8 cellular contexts compared by ENCODE assay signal in genomic region chrX:136711147-136711546, GRCh38.
DNase-seq lines count a peak whose midpoint lies in the region; ATAC-seq, FAIRE-seq and TF ChIP-seq lines count a peak whose summit lies in the region.

No MANE protein-coding gene starts in this region.

- H3K9me2 ChIP-seq in GM23248 (ENCODE audit: insufficient read depth) = no peaks in the 10 kb centered on the region

- TF ChIP-seq EP300 in suprapubic skin (IDR thresholded peaks at IDR 0.05) = no peak

- no peak overlapping the region for H3K4me3 Mint-ChIP-seq in neural crest cell

- no peak for TF ChIP-seq POLR2A in endothelial cell of umbilical vein (IDR thresholded peaks at IDR 0.05; ENCODE audit: low read depth, low read length)
- TF ChIP-seq POLR2A in suprapubic skin (IDR thresholded peaks at IDR 0.05) = no peak

- BruUV-seq in endothelial cell of umbilical vein (replicated peaks; lab: Mats Ljungman, UMichigan) = no TSS peak

- H3K79me2 ChIP-seq in GM23248 (ENCODE audit: insufficient read depth) = no peaks in the 10 kb centered on the region
- H3K79me2 ChIP-seq in endothelial cell of umbilical vein (ENCODE audit: control insufficient read depth, insufficient read depth, low read length) = no peaks in the 10 kb centered on the region

- no peaks in the 10 kb centered on the region for H3K27me3 Mint-ChIP-seq in neural crest cell (ENCODE audit: low read depth)

- FAIRE-seq in endothelial cell of umbilical vein (lab: Jason Lieb, UNC) = no peak

- no peaks in the 10 kb centered on the region for H3K9me1 ChIP-seq in endothelial cell of umbilical vein (replicated peaks; ENCODE audit: control insufficient read depth, extremely low read depth, insufficient read depth, low read length)

- no peak overlapping the region for H3K27ac ChIP-seq in GM23248
- H3K27ac ChIP-seq in endothelial cell of umbilical vein (ENCODE audit: insufficient read depth, low read depth, low read length) = no peak overlapping the region
- H3K27ac ChIP-seq in suprapubic skin = no peak overlapping the region

- H3F3A ChIP-seq in GM23248 (ENCODE audit: insufficient read depth) = no peaks in the 10 kb centered on the region

- peak; percentile 5 for DNase-seq in COR-L47 (lab: John Stamatoyannopoulos, UW)
- DNase-seq in GM23248 = peak; percentile 51
- DNase-seq in endothelial cell of umbilical vein (ENCODE audit: low read depth, low spot score) = peak; percentile 29
- DNase-seq in neural crest cell (ENCODE audit: low read depth, low spot score) = no peak
- DNase-seq in NCI-H187 treated with DMSO at 0.1 percent for 48 hours (lab: John Stamatoyannopoulos, UW) = no peak
- no peak for DNase-seq in suprapubic skin (ENCODE audit: low spot score in 2 of 2)

- H4K20me1 ChIP-seq in GM23248 (ENCODE audit: insufficient read depth) (no peaks in the 10 kb centered on the region), endothelial cell of umbilical vein (replicated peaks; ENCODE audit: control insufficient read depth, extremely low read depth, insufficient read depth, low read length) (no peaks in the 10 kb centered on the region)

- POLR2A ChIA-PET in endothelial cell of umbilical vein (lab: Charles Lee) = no interaction called here

- no peak overlapping the region for H2AFZ ChIP-seq in GM23248
- H2AFZ ChIP-seq in endothelial cell of umbilical vein (ENCODE audit: low read depth, low read length) = no peak overlapping the region

- H3K27me3 ChIP-seq in GM23248 (replicated peaks; ENCODE audit: insufficient read depth) = no peaks in the 10 kb centered on the region
- no peaks in the 10 kb centered on the region for H3K27me3 ChIP-seq in endothelial cell of umbilical vein (ENCODE audit: control insufficient read depth in 2 of 2, insufficient read depth in 2 of 2, low read length in 2 of 2)
- H3K27me3 ChIP-seq in suprapubic skin = no peaks in the 10 kb centered on the region

- ATAC-seq in SK-N-SH treated with all-trans-retinoic acid at 6 μM for 48 hours = peak; percentile 95
- ATAC-seq in HG03571 (IDR thresholded peaks at IDR 0.05; ENCODE audit: unreplicated experiment) = no peak

- no peak overlapping the region for H3K9ac ChIP-seq in GM23248
- H3K9ac ChIP-seq in endothelial cell of umbilical vein (replicated peaks; ENCODE audit: extremely low read depth, insufficient read depth, low read length) = no peak overlapping the region

- H3K4me1 ChIP-seq in GM23248 (ENCODE audit: insufficient read depth) = no peaks in the 10 kb centered on the region
- no peaks in the 10 kb centered on the region for H3K4me1 ChIP-seq in endothelial cell of umbilical vein (ENCODE audit: control insufficient read depth, extremely low read depth, insufficient read depth, low read length)
- H3K4me1 ChIP-seq in suprapubic skin = no peaks in the 10 kb centered on the region

- CTCF ChIA-PET in endothelial cell of umbilical vein (lab: Charles Lee) = interaction anchor here (0.7 to 1.3 kb wide), 4 partner anchors 209 to 341 kb away, joined by 4 to 7 read pairs (median 5); no protein-coding TSS in a partner anchor

- TF ChIP-seq CTCF in endothelial cell of umbilical vein (IDR thresholded peaks at IDR 0.05; ENCODE audit: extremely low read depth in 1 of 2, insufficient read depth in 1 of 2, low read depth in 1 of 2, low read length in 2 of 2) (peak in 1 of 2 donors; percentile 29), neural crest cell (conservative IDR thresholded peaks at IDR 0.05) (peak; percentile 25), suprapubic skin (IDR thresholded peaks at IDR 0.05) (no peak)

- no peak overlapping the region for H3K4me3 ChIP-seq in GM23248
- no peak overlapping the region for H3K4me3 ChIP-seq in endothelial cell of umbilical vein (replicated peaks in 1 of 3; ENCODE audit: insufficient read depth in 1 of 3, low read depth in 1 of 3, low read length in 3 of 3)
- no peak overlapping the region for H3K4me3 ChIP-seq in suprapubic skin

- no peaks in the 10 kb centered on the region for H3K9me3 Mint-ChIP-seq in neural crest cell

- dilution Hi-C loops in endothelial cell of umbilical vein (cut with MboI; ENCODE audit: extremely low pct_ligation_motif_present, low sequenced_read_pairs) = no loop called here

- H3K9me3 ChIP-seq in GM23248 (ENCODE audit: low read depth) = no peaks in the 10 kb centered on the region
- no peaks in the 10 kb centered on the region for H3K9me3 ChIP-seq in endothelial cell of umbilical vein (replicated peaks; ENCODE audit: control insufficient read depth, insufficient read depth, low read length)
- H3K9me3 ChIP-seq in suprapubic skin = no peaks in the 10 kb centered on the region

- peaks cover 15% of the 10 kb centered on the region for H3K4me1 Mint-ChIP-seq in neural crest cell

- intact Hi-C loops in endothelial cell of umbilical vein (cut with micrococcal nuclease) = loop anchor here (1.0 to 5.0 kb wide), 2 partner anchors 214 to 341 kb away; no protein-coding TSS in a partner anchor

- no peaks in the 10 kb centered on the region for H3K36me3 ChIP-seq in GM23248 (ENCODE audit: low read depth)
- no peaks in the 10 kb centered on the region for H3K36me3 ChIP-seq in endothelial cell of umbilical vein (ENCODE audit: control insufficient read depth in 2 of 2, extremely low read depth in 1 of 2, insufficient read depth in 2 of 2, low read length in 2 of 2)
- no peaks in the 10 kb centered on the region for H3K36me3 ChIP-seq in suprapubic skin

- H3K27ac Mint-ChIP-seq in neural crest cell (ENCODE audit: unreplicated experiment) = no peak overlapping the region

- H3K4me2 ChIP-seq in GM23248 (ENCODE audit: unreplicated experiment) (no peak overlapping the region), endothelial cell of umbilical vein (ENCODE audit: insufficient read depth, low read length) (no peak overlapping the region)

- 94 to 100% methylated on average over 1 of the region's 1 CpG for WGBS in GM23248 (ENCODE audit: low coverage in 1 of 2, low lambda C conversion rate in 2 of 2, missing lambda C conversion rate in 2 of 2), 2 experiments
- WGBS in suprapubic skin = 62% methylated on average over 1 of the region's 1 CpG

- peaks cover 2% of the 10 kb centered on the region for H3K36me3 Mint-ChIP-seq in neural crest cell (ENCODE audit: low read depth)

- in situ Hi-C loops in GM23248 (cut with MboI) = loop anchor here (5.0 kb wide), 1 partner anchor 216 kb away; no protein-coding TSS in a partner anchor

TF ChIP-seq in SK-N-SH treated with all-trans-retinoic acid at 6 μM for 48 hours, 23 proteins besides CTCF, POLR2A, EP300 and RAD21 (continues in another document):
- TF ChIP-seq PPARA (CRISPR knock-in tag; IDR thresholded peaks at IDR 0.05; ENCODE audit: borderline replicate concordance) (no peak), POU6F1 (CRISPR knock-in tag; IDR thresholded peaks at IDR 0.05; ENCODE audit: borderline replicate concordance, low read depth) (no peak), CREB5 (CRISPR knock-in tag; IDR thresholded peaks at IDR 0.05; ENCODE audit: low read depth) (no peak)

TF ChIP-seq in endothelial cell of umbilical vein, 7 proteins besides CTCF, POLR2A, EP300 and RAD21:
- no peak for TF ChIP-seq FOS (IDR thresholded peaks at IDR 0.05; ENCODE audit: borderline replicate concordance, insufficient read depth, low read length)
- TF ChIP-seq POLR2AphosphoS5 (IDR thresholded peaks at IDR 0.05; ENCODE audit: insufficient read depth, low read depth, low read length) = no peak
- TF ChIP-seq JUN (IDR thresholded peaks at IDR 0.05; ENCODE audit: borderline replicate concordance, insufficient read depth, insufficient read length, low read depth) = no peak
- TF ChIP-seq MYC (IDR thresholded peaks at IDR 0.05; ENCODE audit: low read depth, low read length) = no peak
- TF ChIP-seq, protein P1, sequence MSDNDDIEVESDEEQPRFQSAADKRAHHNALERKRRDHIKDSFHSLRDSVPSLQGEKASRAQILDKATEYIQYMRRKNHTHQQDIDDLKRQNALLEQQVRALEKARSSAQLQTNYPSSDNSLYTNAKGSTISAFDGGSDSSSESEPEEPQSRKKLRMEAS (IDR thresholded peaks at IDR 0.05; ENCODE audit: insufficient read depth, insufficient read length) = no peak
- no peak for TF ChIP-seq GATA2 (IDR thresholded peaks at IDR 0.05; ENCODE audit: insufficient read depth, insufficient read length, low read depth, low read length)
- TF ChIP-seq EZH2 (IDR thresholded peaks at IDR 0.05; ENCODE audit: borderline replicate concordance, low read depth, low read length, severe bottlenecking) = no peak
TF ChIP-seq in endothelial cell of umbilical vein: peak in this region for 0.

Comparison
In these comparisons a context has a peak if more than half of its experiments do, and no peak if none do; other contexts are left out.
1. DNase-seq: peak in COR-L47 (single experiment), GM23248 (single experiment) and endothelial cell of umbilical vein (single experiment); none in neural crest cell (single experiment), NCI-H187 treated with DMSO at 0.1 percent for 48 hours (single experiment) and suprapubic skin (0 of 2).